Comparison of ENCODE assay signal across 1 cellular context in the genomic region with DNA sequence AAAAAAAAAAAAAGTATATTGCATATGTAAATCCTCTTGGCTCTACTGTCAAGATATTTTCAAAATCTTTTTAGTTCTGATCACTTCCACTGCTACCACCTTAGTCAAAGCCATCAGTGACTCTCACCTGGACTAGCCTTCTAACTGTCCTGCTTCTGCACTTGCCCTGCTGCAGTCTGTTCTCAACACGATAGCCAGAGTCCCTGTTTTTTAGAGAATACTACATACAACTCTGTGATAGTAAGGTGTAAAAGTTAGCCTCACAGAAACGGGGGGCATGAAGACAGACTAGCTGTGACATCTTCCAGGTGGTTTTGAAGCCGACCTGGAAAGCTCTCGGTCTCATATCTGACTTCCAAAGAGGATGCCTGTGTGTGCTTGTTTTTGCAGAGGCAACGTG.
TF ChIP-seq lines count a peak whose summit lies in the region.

No MANE protein-coding gene starts in this region.

TF ChIP-seq in SK-N-SH treated with all-trans-retinoic acid at 6 μM for 48 hours, 23 proteins besides CTCF, POLR2A, EP300 and RAD21 (continued from another document):
- TF ChIP-seq, protein P1, sequence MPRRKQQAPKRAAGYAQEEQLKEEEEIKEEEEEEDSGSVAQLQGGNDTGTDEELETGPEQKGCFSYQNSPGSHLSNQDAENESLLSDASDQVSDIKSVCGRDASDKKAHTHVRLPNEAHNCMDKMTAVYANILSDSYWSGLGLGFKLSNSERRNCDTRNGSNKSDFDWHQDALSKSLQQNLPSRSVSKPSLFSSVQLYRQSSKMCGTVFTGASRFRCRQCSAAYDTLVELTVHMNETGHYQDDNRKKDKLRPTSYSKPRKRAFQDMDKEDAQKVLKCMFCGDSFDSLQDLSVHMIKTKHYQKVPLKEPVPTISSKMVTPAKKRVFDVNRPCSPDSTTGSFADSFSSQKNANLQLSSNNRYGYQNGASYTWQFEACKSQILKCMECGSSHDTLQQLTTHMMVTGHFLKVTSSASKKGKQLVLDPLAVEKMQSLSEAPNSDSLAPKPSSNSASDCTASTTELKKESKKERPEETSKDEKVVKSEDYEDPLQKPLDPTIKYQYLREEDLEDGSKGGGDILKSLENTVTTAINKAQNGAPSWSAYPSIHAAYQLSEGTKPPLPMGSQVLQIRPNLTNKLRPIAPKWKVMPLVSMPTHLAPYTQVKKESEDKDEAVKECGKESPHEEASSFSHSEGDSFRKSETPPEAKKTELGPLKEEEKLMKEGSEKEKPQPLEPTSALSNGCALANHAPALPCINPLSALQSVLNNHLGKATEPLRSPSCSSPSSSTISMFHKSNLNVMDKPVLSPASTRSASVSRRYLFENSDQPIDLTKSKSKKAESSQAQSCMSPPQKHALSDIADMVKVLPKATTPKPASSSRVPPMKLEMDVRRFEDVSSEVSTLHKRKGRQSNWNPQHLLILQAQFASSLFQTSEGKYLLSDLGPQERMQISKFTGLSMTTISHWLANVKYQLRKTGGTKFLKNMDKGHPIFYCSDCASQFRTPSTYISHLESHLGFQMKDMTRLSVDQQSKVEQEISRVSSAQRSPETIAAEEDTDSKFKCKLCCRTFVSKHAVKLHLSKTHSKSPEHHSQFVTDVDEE (CRISPR knock-in tag; IDR thresholded peaks at IDR 0.05): no peak
- TF ChIP-seq CSDC2 (CRISPR knock-in tag; IDR thresholded peaks at IDR 0.05) (no peak), ARNTL (CRISPR knock-in tag; IDR thresholded peaks at IDR 0.05; ENCODE audit: borderline replicate concordance, low read depth) (no peak), TOX (CRISPR knock-in tag; IDR thresholded peaks at IDR 0.05; ENCODE audit: borderline replicate concordance) (no peak), ZNF565 (CRISPR knock-in tag; conservative IDR thresholded peaks at IDR 0.05; ENCODE audit: low read depth) (no peak), ZFP3 (CRISPR knock-in tag; IDR thresholded peaks at IDR 0.05) (no peak), ISL1 (CRISPR knock-in tag; IDR thresholded peaks at IDR 0.05) (no peak), ZC3H10 (CRISPR knock-in tag; IDR thresholded peaks at IDR 0.05) (no peak), CREB5 (CRISPR knock-in tag; IDR thresholded peaks at IDR 0.05; ENCODE audit: low read depth) (no peak)
- TF ChIP-seq, protein P2, sequence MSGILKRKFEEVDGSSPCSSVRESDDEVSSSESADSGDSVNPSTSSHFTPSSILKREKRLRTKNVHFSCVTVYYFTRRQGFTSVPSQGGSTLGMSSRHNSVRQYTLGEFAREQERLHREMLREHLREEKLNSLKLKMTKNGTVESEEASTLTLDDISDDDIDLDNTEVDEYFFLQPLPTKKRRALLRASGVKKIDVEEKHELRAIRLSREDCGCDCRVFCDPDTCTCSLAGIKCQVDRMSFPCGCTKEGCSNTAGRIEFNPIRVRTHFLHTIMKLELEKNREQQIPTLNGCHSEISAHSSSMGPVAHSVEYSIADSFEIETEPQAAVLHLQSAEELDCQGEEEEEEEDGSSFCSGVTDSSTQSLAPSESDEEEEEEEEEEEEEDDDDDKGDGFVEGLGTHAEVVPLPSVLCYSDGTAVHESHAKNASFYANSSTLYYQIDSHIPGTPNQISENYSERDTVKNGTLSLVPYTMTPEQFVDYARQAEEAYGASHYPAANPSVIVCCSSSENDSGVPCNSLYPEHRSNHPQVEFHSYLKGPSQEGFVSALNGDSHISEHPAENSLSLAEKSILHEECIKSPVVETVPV (CRISPR knock-in tag; IDR thresholded peaks at IDR 0.05): no peak
- TF ChIP-seq, protein P3, sequence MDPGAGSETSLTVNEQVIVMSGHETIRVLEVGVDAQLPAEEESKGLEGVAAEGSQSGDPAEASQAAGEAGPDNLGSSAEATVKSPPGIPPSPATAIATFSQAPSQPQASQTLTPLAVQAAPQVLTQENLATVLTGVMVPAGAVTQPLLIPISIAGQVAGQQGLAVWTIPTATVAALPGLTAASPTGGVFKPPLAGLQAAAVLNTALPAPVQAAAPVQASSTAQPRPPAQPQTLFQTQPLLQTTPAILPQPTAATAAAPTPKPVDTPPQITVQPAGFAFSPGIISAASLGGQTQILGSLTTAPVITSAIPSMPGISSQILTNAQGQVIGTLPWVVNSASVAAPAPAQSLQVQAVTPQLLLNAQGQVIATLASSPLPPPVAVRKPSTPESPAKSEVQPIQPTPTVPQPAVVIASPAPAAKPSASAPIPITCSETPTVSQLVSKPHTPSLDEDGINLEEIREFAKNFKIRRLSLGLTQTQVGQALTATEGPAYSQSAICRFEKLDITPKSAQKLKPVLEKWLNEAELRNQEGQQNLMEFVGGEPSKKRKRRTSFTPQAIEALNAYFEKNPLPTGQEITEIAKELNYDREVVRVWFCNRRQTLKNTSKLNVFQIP (CRISPR knock-in tag; IDR thresholded peaks at IDR 0.05; ENCODE audit: borderline replicate concordance, low read depth): no peak
